9 cellular contexts compared by ENCODE assay signal in the genomic region with DNA sequence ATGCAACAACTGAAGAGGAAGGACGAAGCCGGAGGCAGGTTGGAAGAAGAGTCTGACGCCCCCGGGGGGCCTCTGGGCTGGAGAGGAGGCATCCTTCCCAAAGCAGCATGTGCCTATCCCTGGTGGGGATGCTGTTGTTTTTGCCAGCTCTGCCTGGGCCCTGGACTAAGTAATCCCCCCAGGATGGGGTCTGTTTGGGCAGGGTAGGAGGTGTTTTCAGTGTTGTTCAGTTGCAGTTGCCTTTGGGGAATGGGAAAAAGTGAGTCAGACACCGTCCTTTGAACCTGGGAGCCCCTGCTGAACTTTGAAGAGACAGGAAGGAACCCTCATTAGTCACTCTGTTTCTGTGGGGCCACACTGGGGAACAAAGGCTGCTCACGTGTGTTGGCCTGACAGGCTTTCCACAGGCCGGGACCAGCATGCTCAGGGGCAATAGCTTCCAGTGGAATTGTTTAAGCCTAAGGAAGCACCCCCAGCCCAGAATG. TPM values are rescaled to one million over a fixed set of nuclear protein-coding genes. Genes with fewer than 3 reads are reported as not detected.
DNase-seq lines count a peak whose midpoint lies in the region; FAIRE-seq and TF ChIP-seq lines count a peak whose summit lies in the region.
"Had no signal": no experiment of that assay in that cellular context is flagged by ENCODE, and none has a peak within 500 bp of the region (broad histone marks: within the 10 kb centered on the region; RNA-seq: fewer than 3 reads in every experiment).

No MANE protein-coding gene starts in this region.

- no peak for FAIRE-seq in urothelium cell line (lab: Jason Lieb, UNC)

- TF ChIP-seq CTCF in foreskin fibroblast (IDR thresholded peaks at IDR 0.05; ENCODE audit: low read depth, low read length) (no peak), MM.1S (IDR thresholded peaks at IDR 0.05; ENCODE audit: low read length) (no peak)

- no peaks in the 10 kb centered on the region for H3K79me1 ChIP-seq in mesendoderm (ENCODE audit: low read length)

- no peaks in the 10 kb centered on the region for H3K36me3 ChIP-seq in mesendoderm (ENCODE audit: control insufficient read depth, insufficient read depth, low read length)
- H3K36me3 ChIP-seq in MM.1S (replicated peaks; ENCODE audit: insufficient read depth, low read length), result no peaks in the 10 kb centered on the region

- no peaks in the 10 kb centered on the region for H3K9me3 ChIP-seq in MM.1S (replicated peaks; ENCODE audit: insufficient read depth, low read length)

- H3K4me1 ChIP-seq in mesendoderm (ENCODE audit: control insufficient read depth, low read depth, low read length) (no peaks in the 10 kb centered on the region), MM.1S (ENCODE audit: low read length) (peaks cover 10% of the 10 kb centered on the region)

- no CpG with 5 or more reads among the region's 7 CpGs for WGBS in mesendoderm (ENCODE audit: extremely low coverage, insufficient coverage, low lambda C conversion rate)

- no peaks in the 10 kb centered on the region for H3K9me2 ChIP-seq in MM.1S (replicated peaks; ENCODE audit: insufficient read depth, low read length)

- no peaks in the 10 kb centered on the region; the same call in 1 of the 2 replicates for H3F3A ChIP-seq in MM.1S (ENCODE audit: insufficient read depth, low read length)

- no peak overlapping the region for H3K27ac ChIP-seq in mesendoderm (ENCODE audit: low read depth, low read length)
- no peak overlapping the region for H3K27ac ChIP-seq in MM.1S (ENCODE audit: low read length)
- H3K27ac ChIP-seq: HL-60 had no signal

- H3K4ac ChIP-seq in mesendoderm (ENCODE audit: low read depth, low read length), result no peak overlapping the region

- H3K9ac ChIP-seq in mesendoderm (ENCODE audit: low read length) (no peak overlapping the region), MM.1S (ENCODE audit: low read length) (no peak overlapping the region)

- H3K27me3 Mint-ChIP-seq in activated T-cell treated with anti-CD3 and anti-CD28 coated beads, Interleukin-2, amount 50 U/mL, for 24 hours, result no peaks in the 10 kb centered on the region

- peaks cover 35% of the 10 kb centered on the region for H3K36me3 Mint-ChIP-seq in activated T-cell treated with anti-CD3 and anti-CD28 coated beads, Interleukin-2, amount 50 U/mL, for 24 hours (ENCODE audit: low read depth)

- H2BK120ac ChIP-seq in mesendoderm (ENCODE audit: low read depth, low read length), result no peak overlapping the region

- H4K5ac ChIP-seq in mesendoderm (ENCODE audit: low read length), result no peak overlapping the region

- H2BK5ac ChIP-seq in mesendoderm (ENCODE audit: low read length), result no peak overlapping the region

- DNase-seq in RKO (ENCODE audit: low spot score) (peak; percentile 32), mesendoderm (peak; percentile 14), foreskin fibroblast (no peak), MM.1S (no peak), kidney glomerular epithelial cell (lab: John Stamatoyannopoulos, UW) (no peak), urothelium cell line (ENCODE audit: low spot score) (no peak)
- peak; percentile 76 for DNase-seq in activated T-cell treated with anti-CD3 and anti-CD28 coated beads, Interleukin-2, amount 50 U/mL, for 24 hours
- peak; percentile 29 to 34 for DNase-seq in stimulated activated CD8-positive, alpha-beta memory T cell treated with anti-CD3 and anti-CD28 coated beads, Interleukin-7, amount 100 ng/mL, for 1 hour (ENCODE audit: low read depth in 2 of 2)

- peaks cover 29% of the 10 kb centered on the region for H3K9me3 Mint-ChIP-seq in activated T-cell treated with anti-CD3 and anti-CD28 coated beads, Interleukin-2, amount 50 U/mL, for 24 hours

- H4K20me1 ChIP-seq in MM.1S (ENCODE audit: insufficient read depth, low read length), result no peaks in the 10 kb centered on the region

- H3K23ac ChIP-seq in mesendoderm (ENCODE audit: low read length), result no peak overlapping the region

- H4K8ac ChIP-seq in mesendoderm (ENCODE audit: low read depth, low read length), result no peak overlapping the region

- H3K4me3 ChIP-seq in mesendoderm (ENCODE audit: low read length) (no peak overlapping the region), foreskin fibroblast (ENCODE audit: low read depth in 1 of 2, low read length in 2 of 2) (no peak overlapping the region), MM.1S (ENCODE audit: low read length) (no peak overlapping the region)

- no peak overlapping the region for H2AFZ ChIP-seq in MM.1S (ENCODE audit: low read length)

- H3K18ac ChIP-seq in mesendoderm (ENCODE audit: low read length), result no peak overlapping the region

- no peaks in the 10 kb centered on the region for H3K79me2 ChIP-seq in mesendoderm (ENCODE audit: control insufficient read depth, insufficient read depth, low read length)
- H3K79me2 ChIP-seq in MM.1S (ENCODE audit: low read length), result no peaks in the 10 kb centered on the region

- H3K56ac ChIP-seq in mesendoderm (ENCODE audit: low read length), result no peak overlapping the region

- no peak overlapping the region for H2AK5ac ChIP-seq in mesendoderm (ENCODE audit: low read length)

- H3K4me2 ChIP-seq in mesendoderm (ENCODE audit: low read length), result no peak overlapping the region
- no peak overlapping the region for H3K4me2 ChIP-seq in MM.1S (ENCODE audit: low read depth, low read length)

- H2BK15ac ChIP-seq in mesendoderm (replicated peaks; ENCODE audit: low read depth), result no peak overlapping the region

- H3K27me3 ChIP-seq in mesendoderm (ENCODE audit: insufficient read depth, low read length, poor library complexity) (no peaks in the 10 kb centered on the region), MM.1S (replicated peaks; ENCODE audit: insufficient read depth, low read length) (no peaks in the 10 kb centered on the region)

- H3K4me3 Mint-ChIP-seq in activated T-cell treated with anti-CD3 and anti-CD28 coated beads, Interleukin-2, amount 50 U/mL, for 24 hours, result peak overlapping the region; percentile 16

- peaks cover 85% of the 10 kb centered on the region for H3K4me1 Mint-ChIP-seq in activated T-cell treated with anti-CD3 and anti-CD28 coated beads, Interleukin-2, amount 50 U/mL, for 24 hours (ENCODE audit: low read depth)

- peak overlapping the region; percentile 95 for H3K27ac Mint-ChIP-seq in activated T-cell treated with anti-CD3 and anti-CD28 coated beads, Interleukin-2, amount 50 U/mL, for 24 hours

RNA-seq across cellular contexts. Expression of gene GDF10, which starts 35.2 kb away (rescaled TPM):
- 0.08 TPM for polyA plus RNA-seq in mesendoderm (2013, experiment 1 of 2)
- 0.17 TPM for polyA plus RNA-seq in mesendoderm (2013, experiment 2 of 2)

RNA-seq across cellular contexts. Expression of gene GDF2, which starts 57.4 kb away (rescaled TPM):
- polyA plus RNA-seq in mesendoderm (2013, experiment 1 of 2), result not detected
- polyA plus RNA-seq in mesendoderm (2013, experiment 2 of 2), result not detected

Comparison
In these comparisons a context has a peak if more than half of its experiments do, and no peak if none do; other contexts are left out.
1. DNase-seq: peak in RKO (single experiment), activated T-cell treated with anti-CD3 and anti-CD28 coated beads, Interleukin-2, amount 50 U/mL, for 24 hours (single experiment), mesendoderm (single experiment) and stimulated activated CD8-positive, alpha-beta memory T cell treated with anti-CD3 and anti-CD28 coated beads, Interleukin-7, amount 100 ng/mL, for 1 hour (2 of 2); none in foreskin fibroblast (0 of 2), MM.1S (single experiment), kidney glomerular epithelial cell (single experiment) and urothelium cell line (single experiment).